18 cellular contexts compared by ENCODE assay signal in genomic region chr5:146888341-146888978, GRCh38. TPM values are rescaled to one million over a fixed set of nuclear protein-coding genes. Genes with fewer than 3 reads are reported as not detected.
"Had no signal": no experiment of that assay in that cellular context is flagged by ENCODE, and none has a peak within 500 bp of the region (broad histone marks: within the 10 kb centered on the region; RNA-seq: fewer than 3 reads in every experiment).

No MANE protein-coding gene starts in this region.

- H3K27ac ChIP-seq: epithelial cell of prostate, foreskin keratinocyte, right atrium auricular region, sigmoid colon, skin epidermis had no signal

- H3K27me3 Mint-ChIP-seq: type B pancreatic cell had no signal

- H3K36me3 ChIP-seq: right atrium auricular region, sigmoid colon had no signal

- ATAC-seq: foreskin keratinocyte had no signal

- DNase-seq: cortex of kidney; dorsolateral prefrontal cortex; effector memory CD4-positive, alpha-beta T cell; foreskin keratinocyte; mesendoderm; naive B cell; posterior cingulate gyrus; sigmoid colon; stimulated activated CD4-positive, alpha-beta T cell treated with anti-CD3 and anti-CD28 coated beads, Interleukin-12 subunit alpha, Interleukin-12 subunit beta, amount 100 ng/mL, for 4 hours; stimulated activated naive CD4-positive, alpha-beta T cell treated with Interleukin-2 at 50 U/mL for 16 hours had no signal

- H3K4me3 Mint-ChIP-seq: naive B cell, nephron, type B pancreatic cell had no signal

- H3K36me3 Mint-ChIP-seq: naive B cell, type B pancreatic cell had no signal

- H3K27ac Mint-ChIP-seq: naive B cell, nephron, type B pancreatic cell had no signal

- H3K4me1 ChIP-seq: right atrium auricular region, sigmoid colon had no signal

- H3K4me3 ChIP-seq: dorsolateral prefrontal cortex, right atrium auricular region, sigmoid colon, skin epidermis had no signal

- H3K27me3 ChIP-seq: dorsolateral prefrontal cortex, foreskin keratinocyte, right atrium auricular region, sigmoid colon had no signal

- H3K9me3 Mint-ChIP-seq: nephron, type B pancreatic cell had no signal

- H3K9me3 ChIP-seq: right atrium auricular region, sigmoid colon had no signal

- H3K4me1 Mint-ChIP-seq: naive B cell, nephron had no signal

RNA-seq across cellular contexts. Expression of gene PPP2R2B, which starts 9.9 kb away (rescaled TPM):
- total RNA-seq: lung microvascular endothelial cell, osteocyte, pulmonary artery endothelial cell had no signal
- polyA plus RNA-seq: foreskin keratinocyte had no signal
